1 cellular context compared by ENCODE assay signal in genomic region chr3:126885425-126885824, GRCh38.
TF ChIP-seq lines count a peak whose summit lies in the region.

No MANE protein-coding gene starts in this region.

TF ChIP-seq in IMR-90, 13 proteins besides CTCF, POLR2A, EP300 and RAD21 (continued from another document):
- TF ChIP-seq, protein P1, sequence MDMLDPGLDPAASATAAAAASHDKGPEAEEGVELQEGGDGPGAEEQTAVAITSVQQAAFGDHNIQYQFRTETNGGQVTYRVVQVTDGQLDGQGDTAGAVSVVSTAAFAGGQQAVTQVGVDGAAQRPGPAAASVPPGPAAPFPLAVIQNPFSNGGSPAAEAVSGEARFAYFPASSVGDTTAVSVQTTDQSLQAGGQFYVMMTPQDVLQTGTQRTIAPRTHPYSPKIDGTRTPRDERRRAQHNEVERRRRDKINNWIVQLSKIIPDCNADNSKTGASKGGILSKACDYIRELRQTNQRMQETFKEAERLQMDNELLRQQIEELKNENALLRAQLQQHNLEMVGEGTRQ (IDR thresholded peaks at IDR 0.05; ENCODE audit: low read depth, low read length): no peak
